Comparison of ENCODE assay signal across 25 cellular contexts in the genomic region with DNA sequence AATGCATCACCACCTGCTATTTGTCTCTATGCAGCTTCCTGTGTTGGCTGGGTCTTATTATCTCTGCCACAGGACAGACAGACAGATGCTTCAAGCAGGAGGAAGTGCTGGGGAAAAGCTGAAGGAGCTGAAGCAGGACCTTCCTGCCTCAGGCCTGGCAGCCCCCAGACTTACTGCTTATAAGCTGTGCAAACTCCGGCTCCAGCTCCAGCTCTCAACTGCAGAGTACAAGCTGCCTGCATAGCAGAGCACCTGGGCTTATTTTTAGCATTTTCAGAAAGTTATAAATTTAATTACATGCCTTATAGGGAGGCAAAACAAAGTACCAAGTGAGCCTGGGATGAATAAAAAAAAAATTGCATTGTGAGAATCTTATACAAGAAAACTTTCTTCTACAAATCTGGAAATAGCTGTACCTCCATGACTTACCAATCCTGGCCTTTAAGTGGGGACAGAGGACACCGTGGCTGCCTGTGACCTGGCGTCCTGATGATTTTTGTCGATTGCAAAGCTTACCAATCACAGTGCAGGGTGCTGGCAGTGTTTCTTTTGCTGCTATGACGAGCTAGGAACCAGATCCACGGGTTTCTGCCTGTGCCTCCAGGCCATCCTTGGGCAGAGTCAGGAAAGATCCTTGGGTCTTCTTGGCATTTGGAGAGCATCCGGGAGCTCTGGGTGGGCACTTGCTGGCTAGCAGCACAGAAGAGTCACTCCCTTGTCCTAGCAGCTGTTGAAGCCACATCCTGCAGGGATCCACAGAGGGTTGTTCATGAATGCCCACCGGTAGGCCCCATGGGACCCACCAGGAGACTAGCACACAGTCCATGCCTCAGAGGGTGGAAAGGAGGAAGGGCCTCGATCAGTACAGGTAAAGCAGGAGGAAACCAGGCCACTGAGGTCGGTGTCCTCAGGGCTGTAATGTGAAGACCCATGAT.
A peak's percentile ranks its signal among the peaks of the same experiment; 100 is the strongest.
DNase-seq lines count a peak whose midpoint lies in the region; TF ChIP-seq lines count a peak whose summit lies in the region.
"Had no signal": no experiment of that assay in that cellular context is flagged by ENCODE, and none has a peak within 500 bp of the region (broad histone marks: within the 10 kb centered on the region; RNA-seq: fewer than 3 reads in every experiment).

No MANE protein-coding gene starts in this region.

- no peak overlapping the region for H4K8ac ChIP-seq in neuronal stem cell (ENCODE audit: low read depth, low read length)

- DNase-seq in ELF-1 (ENCODE audit: low read depth, low spot score), result peak; percentile 36
- DNase-seq in RWPE1 (ENCODE audit: low spot score), result peak; percentile 36
- DNase-seq in caudate nucleus (lab: John Stamatoyannopoulos, UW), result peak in 15 of 61 donors; percentile 15 to 84 (median 33)
- DNase-seq in neuronal stem cell (ENCODE audit: low spot score), result no peak
- no peak for DNase-seq in NCI-H345 treated with DMSO at 0.1 percent for 48 hours (lab: John Stamatoyannopoulos, UW; ENCODE audit: unreplicated experiment)
- no peak for DNase-seq in NK-92 (lab: John Stamatoyannopoulos, UW; ENCODE audit: unreplicated experiment)
- DNase-seq in suprapubic skin (ENCODE audit: low spot score in 2 of 2), result no peak
- no peak for DNase-seq in stimulated activated naive CD4-positive, alpha-beta T cell treated with Interleukin-2 at 50 U/mL for 16 hours (lab: John Stamatoyannopoulos, UW)
- DNase-seq: activated CD4-positive, alpha-beta T cell treated with anti-CD3 and anti-CD28 coated beads for 4 hours; activated naive CD4-positive, alpha-beta T cell treated with Interleukin-2 at 50 U/mL for 16 hours; activated T-cell treated with anti-CD3 and anti-CD28 coated beads, Interleukin-2, amount 50 U/mL, for 48 hours; BE2C; DND-41; H9; Karpas-422; left colon; NCI-H1105 treated with DMSO at 0.1 percent for 48 hours; NCI-H2029; NCI-H2227 treated with DMSO at 0.1 percent for 48 hours; NCI-H748 treated with DMSO at 0.1 percent for 48 hours; retina; Right ventricle myocardium superior; spleen; stimulated activated CD4-positive, alpha-beta T cell treated with anti-CD3 and anti-CD28 coated beads, Interleukin-2, amount 100 ng/mL, for 48 hours; T-cell had no signal

- TF ChIP-seq EP300 in suprapubic skin (IDR thresholded peaks at IDR 0.05), result no peak

- H3K4me1 ChIP-seq in neuronal stem cell (ENCODE audit: control insufficient read depth in 2 of 2, insufficient read depth in 1 of 2, low read depth in 1 of 2, low read length in 2 of 2) (peaks cover 14 to 19% of the 10 kb centered on the region in 2 donors), suprapubic skin (peaks cover 33% of the 10 kb centered on the region)
- H3K4me1 ChIP-seq: BE2C had no signal

- H3K9ac ChIP-seq in neuronal stem cell (ENCODE audit: low read depth, low read length, poor library complexity), result no peak overlapping the region

- H2BK120ac ChIP-seq in neuronal stem cell (ENCODE audit: low read depth, low read length), result peak overlapping the region; percentile 6

- H3K9me3 ChIP-seq in neuronal stem cell (replicated peaks in 1 of 2; ENCODE audit: control insufficient read depth in 2 of 2, insufficient read depth in 1 of 2, low read depth in 1 of 2, low read length in 2 of 2), result no peaks in the 10 kb centered on the region
- H3K9me3 ChIP-seq in suprapubic skin, result no peaks in the 10 kb centered on the region
- H3K9me3 ChIP-seq: BE2C, spleen had no signal

- peak overlapping the region; percentile 26 for H2BK5ac ChIP-seq in neuronal stem cell (ENCODE audit: low read length)

- H2BK12ac ChIP-seq in neuronal stem cell (ENCODE audit: low read length), result no peak overlapping the region

- peak overlapping the region; percentile 44 for H3K18ac ChIP-seq in neuronal stem cell (ENCODE audit: low read length)

- no peak overlapping the region for H2AFZ ChIP-seq in neuronal stem cell (ENCODE audit: low read length)

- POLR2A ChIA-PET in RWPE1 (lab: Yijun Ruan, JAX; ENCODE audit: low non-redundant PET), result no interaction called here

- no peak overlapping the region for H3K23ac ChIP-seq in neuronal stem cell (ENCODE audit: low read depth, low read length, poor library complexity)

- H3K27me3 ChIP-seq in neuronal stem cell (ENCODE audit: control insufficient read depth in 3 of 3, insufficient read depth in 3 of 3, low read depth in 1 of 3, low read length in 3 of 3), result peaks cover 0 to 15% (median 2%) of the 10 kb centered on the region in 3 experiments
- H3K27me3 ChIP-seq in suprapubic skin, result no peaks in the 10 kb centered on the region
- H3K27me3 ChIP-seq: BE2C, spleen had no signal

- no peak for TF ChIP-seq POLR2A in suprapubic skin (IDR thresholded peaks at IDR 0.05)

- no peak overlapping the region for H3K4me2 ChIP-seq in neuronal stem cell (ENCODE audit: insufficient read depth, low read length, poor library complexity, severe bottlenecking)

- TF ChIP-seq CTCF in RWPE1 (conservative IDR thresholded peaks at IDR 0.05; ENCODE audit: low read depth) (no peak), suprapubic skin (IDR thresholded peaks at IDR 0.05) (no peak)

- WGBS in neuronal stem cell (ENCODE audit: extremely low coverage in 2 of 2, insufficient read length in 2 of 2, insufficient replicate concordance in 1 of 2), 2 donors, result no CpG with 5 or more reads among the region's 10 CpGs
- WGBS in suprapubic skin, result 64% methylated on average over 10 of the region's 10 CpGs

- peak overlapping the region; percentile 36 for H2AK5ac ChIP-seq in neuronal stem cell (ENCODE audit: low read depth, low read length)

- H3K79me1 ChIP-seq in neuronal stem cell (ENCODE audit: low read depth, low read length), result no peaks in the 10 kb centered on the region

- CTCF ChIA-PET in RWPE1 (lab: Yijun Ruan, JAX), result interaction anchor here (0.6 to 0.7 kb wide), 2 partner anchors 48 to 193 kb away, joined by 3 read pairs; no protein-coding TSS in a partner anchor

- no peak overlapping the region for H3K4me3 ChIP-seq in neuronal stem cell (ENCODE audit: low read length in 2 of 2)
- H3K4me3 ChIP-seq in suprapubic skin, result no peak overlapping the region
- H3K4me3 ChIP-seq: spleen had no signal

- H3K4ac ChIP-seq in neuronal stem cell (ENCODE audit: low read length), result no peak overlapping the region

- no peak overlapping the region for H3K14ac ChIP-seq in neuronal stem cell (ENCODE audit: low read length)

- H3K36me3 ChIP-seq in neuronal stem cell (replicated peaks in 1 of 2; ENCODE audit: control insufficient read depth in 2 of 2, insufficient read depth in 2 of 2, low read length in 2 of 2), result no peaks in the 10 kb centered on the region
- no peaks in the 10 kb centered on the region for H3K36me3 ChIP-seq in suprapubic skin
- H3K36me3 ChIP-seq: BE2C, spleen had no signal

- peak overlapping the region; percentile 49 for H2BK15ac ChIP-seq in neuronal stem cell (ENCODE audit: low read length)

- H3K27ac ChIP-seq in RWPE1, result no peak overlapping the region
- peak overlapping the region; percentile 23 for H3K27ac ChIP-seq in caudate nucleus (ENCODE audit: low read depth, low read length)
- H3K27ac ChIP-seq in neuronal stem cell (replicated peaks; ENCODE audit: low read length), result no peak overlapping the region
- H3K27ac ChIP-seq in suprapubic skin, result no peak overlapping the region
- H3K27ac ChIP-seq: spleen had no signal

- no peak overlapping the region for H4K91ac ChIP-seq in neuronal stem cell (ENCODE audit: low read depth, low read length, poor library complexity)

Comparison
In these comparisons a context has a peak if more than half of its experiments do, and no peak if none do; other contexts are left out.
1. DNase-seq: peak in ELF-1 (single experiment) and RWPE1 (single experiment); none in neuronal stem cell (single experiment), NCI-H345 treated with DMSO at 0.1 percent for 48 hours (single experiment), NK-92 (single experiment), suprapubic skin (0 of 2) and stimulated activated naive CD4-positive, alpha-beta T cell treated with Interleukin-2 at 50 U/mL for 16 hours (single experiment).